ENCODE assay signal across 8 cellular contexts in the genomic region with DNA sequence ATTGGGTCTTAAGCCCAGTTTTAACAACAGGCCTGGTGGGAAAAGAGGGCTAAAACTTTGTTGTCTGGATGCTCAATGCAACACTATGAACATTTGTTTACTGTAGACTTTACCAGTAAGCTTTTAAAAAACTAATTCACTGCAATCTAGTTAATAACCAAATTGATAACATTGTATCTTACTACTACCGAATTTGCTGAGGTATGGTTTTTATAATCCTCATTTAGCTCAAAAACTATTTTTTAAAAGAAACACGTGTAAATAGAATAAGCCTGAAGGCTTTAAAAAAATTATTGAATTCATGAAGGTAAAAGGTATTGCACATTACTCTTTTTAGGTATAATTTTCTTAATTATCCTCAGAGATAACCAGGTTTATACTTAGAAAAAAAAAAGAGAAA.
"Had no signal": no experiment of that assay in that cellular context is flagged by ENCODE, and none has a peak within 500 bp of the region (broad histone marks: within the 10 kb centered on the region; RNA-seq: fewer than 3 reads in every experiment).

No MANE protein-coding gene starts in this region.

- ATAC-seq: GM12878 had no signal

- H3K4me3 ChIP-seq: GM12878 had no signal

- DNase-seq: GDM1, GF-D8 had no signal

- FAIRE-seq: G401.6, GM12878, GM12891, GM12892, GM18507, GM19239 had no signal
